In the genomic region with DNA sequence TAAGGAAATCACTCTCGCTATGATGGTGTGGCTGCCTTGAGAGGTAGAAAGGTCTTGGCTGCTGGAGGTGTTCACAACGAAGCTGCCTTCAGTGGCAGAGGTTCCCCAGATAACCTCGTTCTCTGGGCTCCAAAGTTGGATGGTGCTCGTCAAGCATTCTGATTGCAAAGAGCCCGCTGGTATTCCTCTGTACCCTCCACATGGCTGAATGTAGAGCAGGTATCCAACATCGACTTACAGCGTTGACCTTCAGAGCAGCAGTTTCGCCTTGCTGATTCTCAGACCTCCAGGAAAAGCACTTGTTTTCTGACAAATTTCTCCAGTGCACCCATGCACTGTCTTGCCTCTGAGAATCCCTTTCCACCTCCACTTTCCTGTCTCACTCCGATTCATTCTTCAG, we compare ENCODE assay signal across 9 cellular contexts. TPM values are rescaled to one million over a fixed set of nuclear protein-coding genes. Genes with fewer than 3 reads are reported as not detected.
"Had no signal": no experiment of that assay in that cellular context is flagged by ENCODE, and none has a peak within 500 bp of the region (broad histone marks: within the 10 kb centered on the region; RNA-seq: fewer than 3 reads in every experiment).

No MANE protein-coding gene starts in this region.

- ATAC-seq: HCT116, K562 had no signal

- DNase-seq: GM23248, H7, HFFc6, IMR-90, KG1 had no signal

- H3K9me3 ChIP-seq: HAP-1 had no signal

- H3K9me3 Mint-ChIP-seq: HFFc6 had no signal

- H3K36me3 ChIP-seq: HAP-1 had no signal

- H2AFZ ChIP-seq: GM23248 had no signal

- H3K4me3 Mint-ChIP-seq: HFFc6 had no signal

- H3K27ac Mint-ChIP-seq: HFFc6 had no signal

- H3K4me3 ChIP-seq: GM23248, HAP-1, K562 had no signal

- H3K27ac ChIP-seq: GM23248 had no signal

RNA-seq across cellular contexts. Expression of a gene that starts 4.3 kb away (rescaled TPM):
- total RNA-seq: GM23248, HFFc6, IMR-90, K562 had no signal
- polyA plus RNA-seq: IMR-90, K562 had no signal

RNA-seq across cellular contexts. Expression of a gene that starts 35.3 kb away (rescaled TPM):
- total RNA-seq: H4, IMR-90, K562 had no signal

RNA-seq across cellular contexts. Expression of a gene that starts 39.9 kb away (rescaled TPM):
- total RNA-seq: GM23248, HFFc6, IMR-90, K562 had no signal
- polyA plus RNA-seq: GM23248, IMR-90, K562 had no signal
